In genomic region chr9:7799234-7799933, GRCh38 we compare ENCODE assay signal across 8 cellular contexts. TPM values are rescaled to one million over a fixed set of nuclear protein-coding genes. Genes with fewer than 3 reads are reported as not detected.
DNase-seq lines count a peak whose midpoint lies in the region; ATAC-seq, FAIRE-seq and TF ChIP-seq lines count a peak whose summit lies in the region.

A gene with protein sequence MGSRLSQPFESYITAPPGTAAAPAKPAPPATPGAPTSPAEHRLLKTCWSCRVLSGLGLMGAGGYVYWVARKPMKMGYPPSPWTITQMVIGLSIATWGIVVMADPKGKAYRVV (minus strand): TSS chr9:7799778. CDS start chr9:7799734, 44 bp downstream.

- no peaks in the 10 kb centered on the region for H3K9me3 Mint-ChIP-seq in T-helper 1 cell treated with Interleukin-12 subunit alpha and Interleukin-12 subunit beta and Interleukin-4 antibody, amounts not matched to agents 30 μg/mL and 1 μg/mL, for 36 hours

- H3K27me3 ChIP-seq in right atrium auricular region (no peaks in the 10 kb centered on the region), psoas muscle (ENCODE audit: insufficient read depth in 3 of 3, low read length in 2 of 3) (no peaks in the 10 kb centered on the region)

- intact Hi-C loops in psoas muscle (cut with DNase I) = no loop called here

- FAIRE-seq in urothelium cell line (lab: Jason Lieb, UNC) = no peak

- H3K27ac ChIP-seq in right atrium auricular region (peak within 1 kb of the TSS; percentile 93 to 94), psoas muscle (peak within 1 kb of the TSS; percentile 94)

- 0 to 1% (median 0%) methylated on average over 45 to 46 of the region's 46 CpGs for WGBS in psoas muscle, 3 donors

- peaks cover 25% of the 10 kb centered on the region for H3K36me3 Mint-ChIP-seq in T-helper 1 cell treated with Interleukin-12 subunit alpha and Interleukin-12 subunit beta and Interleukin-4 antibody, amounts not matched to agents 30 μg/mL and 1 μg/mL, for 36 hours (ENCODE audit: low read depth)

- H3K27me3 Mint-ChIP-seq in T-helper 1 cell treated with Interleukin-12 subunit alpha and Interleukin-12 subunit beta and Interleukin-4 antibody, amounts not matched to agents 30 μg/mL and 1 μg/mL, for 36 hours (ENCODE audit: low read depth) = no peaks in the 10 kb centered on the region

- peak within 1 kb of the TSS; percentile 95 for H3K4me3 Mint-ChIP-seq in T-helper 1 cell treated with Interleukin-12 subunit alpha and Interleukin-12 subunit beta and Interleukin-4 antibody, amounts not matched to agents 30 μg/mL and 1 μg/mL, for 36 hours

- DNase-seq in GM12864 (ENCODE audit: low read depth) = peak; percentile 54
- peak; percentile 78 for DNase-seq in NCI-H1105 (lab: John Stamatoyannopoulos, UW)
- DNase-seq in amniotic stem cell (lab: John Stamatoyannopoulos, UW) = peak; percentile 54
- peak; percentile 76 for DNase-seq in right atrium auricular region (ENCODE audit: low spot score)
- peak; percentile 74 to 88 for DNase-seq in psoas muscle
- peak; percentile 77 for DNase-seq in urothelium cell line (ENCODE audit: low spot score)

- ATAC-seq in HG02623 (IDR thresholded peaks at IDR 0.05; ENCODE audit: unreplicated experiment) = peak; percentile 91
- ATAC-seq in psoas muscle = peak; percentile 96 to 99 (median 98)

- H3K36me3 ChIP-seq in right atrium auricular region (peaks cover 11% of the 10 kb centered on the region), psoas muscle (ENCODE audit: insufficient read depth in 1 of 2, low read depth in 1 of 2) (peaks cover 0 to 40% of the 10 kb centered on the region in 2 donors)

- TF ChIP-seq CTCF in GM12864 (IDR thresholded peaks at IDR 0.05; ENCODE audit: low read depth, low read length, missing control alignments) (no peak), right atrium auricular region (IDR thresholded peaks at IDR 0.05) (no peak), psoas muscle (IDR thresholded peaks at IDR 0.05) (no peak)

- no peaks in the 10 kb centered on the region for H3K9me3 ChIP-seq in right atrium auricular region
- no peaks in the 10 kb centered on the region for H3K9me3 ChIP-seq in psoas muscle

- H3K4me1 ChIP-seq in right atrium auricular region (peaks cover 0 to 7% of the 10 kb centered on the region in 2 donors), psoas muscle (peaks cover 13% of the 10 kb centered on the region)

- H3K4me3 ChIP-seq in GM12864 (ENCODE audit: low read depth, low read length) (peak within 1 kb of the TSS; percentile 92), right atrium auricular region (peak within 1 kb of the TSS; percentile 81 to 98), psoas muscle (peak within 1 kb of the TSS; percentile 92)

- H3K27ac Mint-ChIP-seq in T-helper 1 cell treated with Interleukin-12 subunit alpha and Interleukin-12 subunit beta and Interleukin-4 antibody, amounts not matched to agents 30 μg/mL and 1 μg/mL, for 36 hours = peak within 1 kb of the TSS; percentile 93

- H3K4me1 Mint-ChIP-seq in T-helper 1 cell treated with Interleukin-12 subunit alpha and Interleukin-12 subunit beta and Interleukin-4 antibody, amounts not matched to agents 30 μg/mL and 1 μg/mL, for 36 hours (ENCODE audit: low read depth) = peaks cover 12% of the 10 kb centered on the region

RNA-seq across cellular contexts. Expression of the gene that starts here (rescaled TPM):
- 10 to 100 TPM; 21.0 to 30.7 TPM for total RNA-seq in right atrium auricular region
- total RNA-seq in psoas muscle = 100 to 1,000 TPM in 3 of 4 donors, 10 to 100 TPM in 1; 86.5 to 125 (median 109) TPM
- 10 to 100 TPM; 17.9 to 30.9 (median 20.0) TPM for polyA plus RNA-seq in psoas muscle

Comparison
In these comparisons a context has a peak if more than half of its experiments do, and no peak if none do; other contexts are left out.
1. Peak in every context shown above with its lines: DNase-seq, ATAC-seq, H3K4me3 ChIP-seq and H3K27ac ChIP-seq.